ENCODE assay signal across 35 cellular contexts in the genomic region with DNA sequence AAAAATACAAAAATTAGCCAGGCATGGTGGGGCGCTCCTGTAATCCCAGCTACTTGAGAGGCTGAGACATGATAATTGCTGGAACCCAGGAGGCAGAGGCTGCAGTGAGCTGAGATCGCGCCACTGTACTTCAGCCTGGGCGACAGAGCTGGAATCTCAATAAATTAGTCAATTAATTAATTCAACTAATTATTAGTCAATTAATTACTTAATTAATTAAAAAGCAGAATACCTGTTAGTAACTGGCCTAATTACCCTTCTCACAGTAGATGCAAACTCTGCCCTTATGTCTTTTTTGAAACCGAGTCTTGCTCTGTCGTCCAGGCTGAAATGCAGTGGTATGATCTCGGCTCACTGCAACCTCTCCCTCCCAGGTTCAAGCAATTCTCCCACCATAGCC.
A peak's percentile ranks its signal among the peaks of the same experiment; 100 is the strongest.
DNase-seq lines count a peak whose midpoint lies in the region; ATAC-seq, FAIRE-seq and TF ChIP-seq lines count a peak whose summit lies in the region.
"Had no signal": no experiment of that assay in that cellular context is flagged by ENCODE, and none has a peak within 500 bp of the region (broad histone marks: within the 10 kb centered on the region; RNA-seq: fewer than 3 reads in every experiment).

No MANE protein-coding gene starts in this region.

- H3K9ac ChIP-seq in K562 (ENCODE audit: insufficient read depth in 1 of 2, low read depth in 2 of 2, low read length in 2 of 2) (no peak overlapping the region), H1 (replicated peaks in 1 of 4; ENCODE audit: extremely low read depth in 1 of 4, low read depth in 3 of 4, low read length in 3 of 4) (no peak overlapping the region)
- H3K9ac ChIP-seq: BLaER1; BLaER1 treated with 17β-estradiol and CSF1 and Interleukin-3, amounts not matched to agents 10 nM and 100 nM had no signal

- 0 out of 2 replicates have a peak overlapping the region, but pooled peaks have one; percentile 3 for H4K8ac ChIP-seq in H1 (ENCODE audit: extremely low read depth, insufficient read depth, low read length)

- H3K4me3 ChIP-seq in heart right ventricle: no peak overlapping the region
- H3K4me3 ChIP-seq in K562: no peak overlapping the region
- no peak overlapping the region for H3K4me3 ChIP-seq in H1 (ENCODE audit: extremely low read depth in 1 of 4, insufficient read depth in 2 of 4, low read depth in 3 of 4, low read length in 4 of 4)
- H3K4me3 ChIP-seq: A549; BLaER1; BLaER1 treated with 17β-estradiol and CSF1 and Interleukin-3, amounts not matched to agents 10 nM and 100 nM had no signal

- H3K36me3 ChIP-seq in heart right ventricle: no peaks in the 10 kb centered on the region
- no peaks in the 10 kb centered on the region for H3K36me3 ChIP-seq in K562 (ENCODE audit: control insufficient read depth, insufficient read depth, low read length)
- H3K36me3 ChIP-seq in H1 (ENCODE audit: control insufficient read depth in 2 of 4, insufficient read depth in 4 of 4, low read length in 3 of 4): no peaks in the 10 kb centered on the region
- H3K36me3 ChIP-seq: BE2C; BLaER1; BLaER1 treated with 17β-estradiol and CSF1 and Interleukin-3, amounts not matched to agents 10 nM and 100 nM had no signal

- H2AK5ac ChIP-seq in H1 (ENCODE audit: low read depth, low read length): no peak overlapping the region

- 96 to 98% methylated on average over 7 of the region's 7 CpGs for WGBS in heart right ventricle, 2 donors
- 12% methylated on average over 6 of the region's 7 CpGs for WGBS in K562 (ENCODE audit: insufficient coverage, low coverage, missing lambda C conversion rate)
- 93% methylated on average over 7 of the region's 7 CpGs; no CpG with 5 or more reads in 1 of the 2 experiments for WGBS in H1 (ENCODE audit: extremely low coverage in 1 of 2, insufficient coverage in 1 of 2, insufficient read length in 1 of 2, insufficient replicate concordance in 2 of 2, low coverage in 1 of 2, low lambda C conversion rate in 2 of 2, missing lambda C conversion rate in 1 of 2), 2 experiments

- H3K4me2 ChIP-seq in K562 (ENCODE audit: insufficient read depth, low read length) (no peak overlapping the region), H1 (ENCODE audit: insufficient read depth in 1 of 2, low read depth in 2 of 2, low read length in 2 of 2) (no peak overlapping the region)
- H3K4me2 ChIP-seq: A549; BLaER1; BLaER1 treated with 17β-estradiol and CSF1 and Interleukin-3, amounts not matched to agents 10 nM and 100 nM had no signal

- H3K9me1 ChIP-seq in K562 (ENCODE audit: control insufficient read depth, insufficient read depth, low read length): no peaks in the 10 kb centered on the region

- H3K4ac ChIP-seq in H1 (replicated peaks; ENCODE audit: insufficient read length, low read depth, low read length): no peak overlapping the region

- H3K4me1 ChIP-seq in heart right ventricle (no peaks in the 10 kb centered on the region), K562 (replicated peaks in 1 of 2; ENCODE audit: control insufficient read depth in 2 of 2, insufficient read depth in 2 of 2, low read length in 2 of 2) (no peaks in the 10 kb centered on the region), H1 (replicated peaks in 1 of 4; ENCODE audit: control insufficient read depth in 3 of 4, insufficient read depth in 4 of 4, low read length in 3 of 4) (no peaks in the 10 kb centered on the region)
- H3K4me1 ChIP-seq: A549, BE2C, Caco-2 had no signal

- no peak overlapping the region for H3K56ac ChIP-seq in H1 (replicated peaks; ENCODE audit: insufficient read length, low read depth, low read length)

- TF ChIP-seq CTCF in heart right ventricle (IDR thresholded peaks at IDR 0.05) (no peak), K562 (IDR thresholded peaks at IDR 0.05 in 2 of 3, conservative IDR thresholded peaks at IDR 0.05 in 1 of 3; ENCODE audit: insufficient read depth in 2 of 3, low read depth in 1 of 3, low read length in 3 of 3) (no peak), H1 (IDR thresholded peaks at IDR 0.05; ENCODE audit: control extremely low read depth in 1 of 3, insufficient read depth in 1 of 3, low read depth in 1 of 3, low read length in 3 of 3) (no peak)

- no peak overlapping the region for H3K23ac ChIP-seq in H1 (ENCODE audit: insufficient read length)

- no peak overlapping the region for H2BK5ac ChIP-seq in H1 (ENCODE audit: low read depth, low read length)

- intact Hi-C loops in cardiac septum (cut with DNase I) (no loop called here), heart right ventricle (cut with DNase I) (no loop called here), K562 (cut with micrococcal nuclease) (no loop called here), left ventricle myocardium superior (cut with micrococcal nuclease) (no loop called here)

- POLR2A ChIA-PET in K562 (lab: Yijun Ruan, JAX) (no interaction called here), H1 (lab: Charles Lee; ENCODE audit: partially characterized antibody) (no interaction called here)

- H3K27ac ChIP-seq in heart right ventricle (no peak overlapping the region), K562 (ENCODE audit: extremely low read depth, low read depth, low read length) (no peak overlapping the region), H1 (ENCODE audit: low read depth, low read length) (no peak overlapping the region)
- H3K27ac ChIP-seq: 22Rv1; A549; BLaER1; BLaER1 treated with 17β-estradiol and CSF1 and Interleukin-3, amounts not matched to agents 10 nM and 100 nM; C4-2B had no signal

- DNase-seq in activated effector memory CD4-positive, alpha-beta T cell treated with anti-CD3 and anti-CD28 coated beads, Interleukin-2, amount 50 U/mL, for 16 hours: peak; percentile 2
- no peak for DNase-seq in activated effector memory CD4-positive, alpha-beta T cell treated with Interleukin-2 at 50 U/mL for 16 hours
- peak; percentile 5 for DNase-seq in cardiac septum (ENCODE audit: low spot score)
- no peak for DNase-seq in heart right ventricle
- no peak for DNase-seq in K562 (ENCODE audit: extremely low read depth in 1 of 4, low spot score in 3 of 4)
- DNase-seq in H1 (ENCODE audit: low read depth in 1 of 2, low spot score in 2 of 2): no peak
- DNase-seq in left ventricle myocardium superior: no peak
- DNase-seq: 8988T; ACHN; AML-193; BE2C; C1 segment of cervical spinal cord; Caco-2; Calu3; CD4-positive, alpha-beta memory T cell; CD4-positive, alpha-beta T cell; CD4-positive, CD25-positive, alpha-beta regulatory T cell; CD8-positive, alpha-beta memory T cell; CD8-positive, alpha-beta T cell; COR-L47; DMS 273 treated with DMSO at 0.1 percent for 48 hours; DMS153; DMS53; DMS79; DMS79 treated with DMSO at 0.1 percent for 48 hours; DND-41; EL had no signal

- ATAC-seq in heart right ventricle (no peak), K562 (no peak), HG03196 (IDR thresholded peaks at IDR 0.05; ENCODE audit: unreplicated experiment) (no peak), left ventricle myocardium superior (no peak)
- ATAC-seq: A549; CD8-positive, alpha-beta T cell had no signal

- no peak overlapping the region for H2BK20ac ChIP-seq in H1 (ENCODE audit: low read length)

- TF ChIP-seq EP300 in K562 (IDR thresholded peaks at IDR 0.05; ENCODE audit: low read length) (no peak), H1 (IDR thresholded peaks at IDR 0.05; ENCODE audit: borderline replicate concordance in 1 of 2, low read depth in 2 of 2, low read length in 2 of 2) (no peak)

- CTCF ChIA-PET in K562 (lab: Yijun Ruan, JAX; ENCODE audit: low intra/inter-chr PET ratio): no interaction called here
- CTCF ChIA-PET in H1 (lab: Charles Lee; ENCODE audit: partially characterized antibody): no interaction called here

- no peaks in the 10 kb centered on the region for H4K20me1 ChIP-seq in K562 (replicated peaks; ENCODE audit: control insufficient read depth, insufficient read depth, low read length)
- no peaks in the 10 kb centered on the region for H4K20me1 ChIP-seq in H1 (replicated peaks in 1 of 2; ENCODE audit: control insufficient read depth in 1 of 2, insufficient read depth in 2 of 2, low read length in 2 of 2)
- H4K20me1 ChIP-seq: BLaER1; BLaER1 treated with 17β-estradiol and CSF1 and Interleukin-3, amounts not matched to agents 10 nM and 100 nM had no signal

- H3K79me2 ChIP-seq in K562 (ENCODE audit: control insufficient read depth, insufficient read depth, low read length): no peaks in the 10 kb centered on the region
- no peaks in the 10 kb centered on the region for H3K79me2 ChIP-seq in H1 (ENCODE audit: control insufficient read depth in 1 of 2, insufficient read depth in 2 of 2, low read length in 2 of 2)

- H4K5ac ChIP-seq in H1 (ENCODE audit: insufficient read length, low read depth, low read length): no peak overlapping the region

- H3K9me3 ChIP-seq in heart right ventricle: peaks cover 0 to 35% (median 0%) of the 10 kb centered on the region in 11 donors
- no peaks in the 10 kb centered on the region for H3K9me3 ChIP-seq in K562 (replicated peaks; ENCODE audit: control insufficient read depth, insufficient read depth, low read depth, low read length)
- H3K9me3 ChIP-seq in H1 (ENCODE audit: insufficient read depth in 2 of 2, low read depth in 1 of 2, low read length in 1 of 2): no peaks in the 10 kb centered on the region
- H3K9me3 ChIP-seq: BE2C, Caco-2 had no signal

- H3K27me3 ChIP-seq in heart right ventricle (peaks cover 0 to 7% (median 0%) of the 10 kb centered on the region in 7 donors), K562 (ENCODE audit: control insufficient read depth in 2 of 2, insufficient read depth in 2 of 2, low read length in 2 of 2) (no peaks in the 10 kb centered on the region), H1 (replicated peaks in 1 of 4; ENCODE audit: control insufficient read depth in 3 of 4, extremely low read depth in 1 of 4, insufficient read depth in 3 of 4, low read length in 3 of 4) (no peaks in the 10 kb centered on the region)
- H3K27me3 ChIP-seq: BE2C; BLaER1; BLaER1 treated with 17β-estradiol and CSF1 and Interleukin-3, amounts not matched to agents 10 nM and 100 nM had no signal

- H2BK12ac ChIP-seq in H1 (ENCODE audit: low read depth, low read length): no peak overlapping the region

- H2AFZ ChIP-seq in K562 (ENCODE audit: low read depth, low read length) (no peak overlapping the region), H1 (ENCODE audit: low read length) (no peak overlapping the region)

- FAIRE-seq in K562 (lab: Jason Lieb, UNC) (no peak), H1 (lab: Jason Lieb, UNC) (no peak)
- FAIRE-seq: A204.1, A549, D721Med had no signal

- in situ Hi-C loops in K562 (cut with MboI): loop anchor here (25.0 kb wide), 1 partner anchor 711 kb away; no protein-coding TSS in a partner anchor

- TF ChIP-seq POLR2A in K562 (conservative IDR thresholded peaks at IDR 0.05): no peak
- no peak for TF ChIP-seq POLR2A in H1 (IDR thresholded peaks at IDR 0.05; ENCODE audit: control extremely low read depth in 1 of 2, low read depth in 2 of 2, low read length in 2 of 2)

- H4K91ac ChIP-seq in H1 (replicated peaks; ENCODE audit: insufficient read length, low read length): no peak overlapping the region

- no peak overlapping the region for H2BK15ac ChIP-seq in H1 (ENCODE audit: low read length)

- H3K14ac ChIP-seq in H1 (ENCODE audit: insufficient read length): no peak overlapping the region

- no peaks in the 10 kb centered on the region for H3K79me1 ChIP-seq in H1 (ENCODE audit: low read depth, low read length)

- no peak overlapping the region for H2BK120ac ChIP-seq in H1 (replicated peaks; ENCODE audit: low read depth, low read length)

- BruUV-seq in K562 (replicated peaks; lab: Mats Ljungman, UMichigan): no TSS peak

- no peak for TF ChIP-seq RAD21 in K562 (CRISPR knock-in tag; conservative IDR thresholded peaks at IDR 0.05 in 1 of 2, IDR thresholded peaks at IDR 0.05 in 1 of 2)
- no peak for TF ChIP-seq RAD21 in H1 (IDR thresholded peaks at IDR 0.05 in 1 of 2, conservative IDR thresholded peaks at IDR 0.05 in 1 of 2; ENCODE audit: low read depth in 2 of 2, low read length in 2 of 2)

- H3K18ac ChIP-seq in H1 (ENCODE audit: extremely low read depth, low read length): no peak overlapping the region

- peaks cover 2% of the 10 kb centered on the region; the same call in 1 of the 2 replicates for H3K23me2 ChIP-seq in H1 (ENCODE audit: low read depth, low read length)

Comparison
In these comparisons a context has a peak if more than half of its experiments do, and no peak if none do; other contexts are left out.
1. DNase-seq: peak in activated effector memory CD4-positive, alpha-beta T cell treated with anti-CD3 and anti-CD28 coated beads, Interleukin-2, amount 50 U/mL, for 16 hours (single experiment) and cardiac septum (single experiment); none in activated effector memory CD4-positive, alpha-beta T cell treated with Interleukin-2 at 50 U/mL for 16 hours (single experiment), heart right ventricle (0 of 2), K562 (0 of 4), H1 (0 of 2) and left ventricle myocardium superior (single experiment).